In genomic region chr2:230416061-230416721, GRCh38 we compare ENCODE assay signal across 8 cellular contexts. TPM values are rescaled to one million over a fixed set of nuclear protein-coding genes. Genes with fewer than 3 reads are reported as not detected.
DNase-seq lines count a peak whose midpoint lies in the region; ATAC-seq and TF ChIP-seq lines count a peak whose summit lies in the region.

TSS of gene SP100 (plus strand) at chr2:230416201. CDS start at chr2:230416297, 96 bp downstream.

- H3K9me3 Mint-ChIP-seq in activated naive CD8-positive, alpha-beta T cell treated with anti-CD3 and anti-CD28 coated beads for 36 hours, result peaks cover 1% of the 10 kb centered on the region

- ATAC-seq in HG03432 (IDR thresholded peaks at IDR 0.05; ENCODE audit: unreplicated experiment) (peak; percentile 85), right cardiac atrium (peak; percentile 88 to 89)

- H3K27ac ChIP-seq in right cardiac atrium (ENCODE audit: low read length), result peak within 1 kb of the TSS; percentile 100

- H3K4me3 Mint-ChIP-seq in activated naive CD8-positive, alpha-beta T cell treated with anti-CD3 and anti-CD28 coated beads for 36 hours, result peak within 1 kb of the TSS; percentile 96

- peaks cover 69% of the 10 kb centered on the region for H3K4me1 Mint-ChIP-seq in activated naive CD8-positive, alpha-beta T cell treated with anti-CD3 and anti-CD28 coated beads for 36 hours

- peaks cover 24% of the 10 kb centered on the region for H3K36me3 Mint-ChIP-seq in activated naive CD8-positive, alpha-beta T cell treated with anti-CD3 and anti-CD28 coated beads for 36 hours

- H3K4me3 ChIP-seq in right cardiac atrium (ENCODE audit: low read length), result peak within 1 kb of the TSS; percentile 78

- TF ChIP-seq CTCF in AG09319 (IDR thresholded peaks at IDR 0.05; ENCODE audit: low read depth, low read length), result no peak

- no peaks in the 10 kb centered on the region for H3K9me3 ChIP-seq in right cardiac atrium (ENCODE audit: control insufficient read depth, low read length)

- H3K27ac Mint-ChIP-seq in activated naive CD8-positive, alpha-beta T cell treated with anti-CD3 and anti-CD28 coated beads for 36 hours, result peak within 1 kb of the TSS; percentile 99

- WGBS in right cardiac atrium, result 6% methylated on average over 12 of the region's 12 CpGs

- H3K27me3 Mint-ChIP-seq in activated naive CD8-positive, alpha-beta T cell treated with anti-CD3 and anti-CD28 coated beads for 36 hours, result no peaks in the 10 kb centered on the region

- DNase-seq in AG09319 (ENCODE audit: extremely low read depth, low read depth), result peak; percentile 57
- DNase-seq in SW 1271 (lab: John Stamatoyannopoulos, UW), result peak; percentile 50 to 75
- DNase-seq in activated naive CD8-positive, alpha-beta T cell treated with anti-CD3 and anti-CD28 coated beads for 36 hours, result peak; percentile 86
- peak; percentile 78 to 92 (median 88) for DNase-seq in right cardiac atrium
- peak; percentile 63 for DNase-seq in stimulated activated CD4-positive, alpha-beta T cell treated with anti-CD3 and anti-CD28 coated beads, Interleukin-12 subunit alpha, Interleukin-12 subunit beta, amount 100 ng/mL, for 4 hours
- no peak for DNase-seq in NCI-H2081 treated with DMSO at 0.1 percent for 48 hours (lab: John Stamatoyannopoulos, UW)

- TF ChIP-seq POLR2A in GM19193 (IDR thresholded peaks at IDR 0.05; ENCODE audit: extremely low read depth, insufficient read depth, insufficient read length), result peak; percentile 93

- intact Hi-C loops in right cardiac atrium (cut with DNase I), result no loop called here

- H3K4me1 ChIP-seq in right cardiac atrium (ENCODE audit: control insufficient read depth, insufficient read depth, low read length), result peaks cover 10% of the 10 kb centered on the region

- no peaks in the 10 kb centered on the region for H3K27me3 ChIP-seq in right cardiac atrium (ENCODE audit: control insufficient read depth, insufficient read depth)

RNA-seq across cellular contexts. Expression of gene SP100, which starts in this region (rescaled TPM):
- 100 to 1,000 TPM; 108 to 112 TPM for total RNA-seq in activated naive CD8-positive, alpha-beta T cell treated with anti-CD3 and anti-CD28 coated beads for 36 hours
- 10 to 100 TPM; 70.8 to 88.3 (median 76.5) TPM for total RNA-seq in right cardiac atrium
- polyA plus RNA-seq in right cardiac atrium, result 64.5 TPM
